6 cellular contexts compared by ENCODE assay signal in the genomic region with DNA sequence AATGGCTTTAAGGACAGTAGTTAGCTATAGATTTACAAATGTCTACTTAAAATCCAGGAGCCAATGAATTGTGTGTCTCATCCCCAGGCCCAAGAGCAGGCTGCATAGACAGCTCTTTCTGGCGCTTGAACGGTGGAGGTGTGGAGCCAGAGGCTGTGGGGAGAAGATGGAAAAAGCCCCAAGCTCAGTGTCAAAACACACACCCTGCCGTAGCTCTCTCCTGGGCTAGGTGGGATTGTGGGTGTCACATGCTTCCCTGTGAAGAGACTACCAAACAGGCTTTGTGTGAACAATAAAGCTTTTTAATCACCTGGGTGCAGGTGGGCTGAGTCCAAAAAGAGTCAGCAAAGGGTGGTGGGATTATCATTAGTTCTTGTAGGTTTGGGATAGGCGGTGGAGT. TPM values are rescaled to one million over a fixed set of nuclear protein-coding genes. Genes with fewer than 3 reads are reported as not detected.
"Had no signal": no experiment of that assay in that cellular context is flagged by ENCODE, and none has a peak within 500 bp of the region (broad histone marks: within the 10 kb centered on the region; RNA-seq: fewer than 3 reads in every experiment).

No MANE protein-coding gene starts in this region.

RNA-seq across cellular contexts. Expression of gene SFTPB, which starts 10.6 kb away (rescaled TPM):
- total RNA-seq: HT-29, LHCN-M2, OCI-LY7, PC-3, SK-MEL-5 had no signal

RNA-seq across cellular contexts. Expression of gene GNLY, which starts 36.8 kb away (rescaled TPM):
- total RNA-seq: HT-29, LHCN-M2, MCF 10A, OCI-LY7, PC-3, SK-MEL-5 had no signal
